In the genomic region with DNA sequence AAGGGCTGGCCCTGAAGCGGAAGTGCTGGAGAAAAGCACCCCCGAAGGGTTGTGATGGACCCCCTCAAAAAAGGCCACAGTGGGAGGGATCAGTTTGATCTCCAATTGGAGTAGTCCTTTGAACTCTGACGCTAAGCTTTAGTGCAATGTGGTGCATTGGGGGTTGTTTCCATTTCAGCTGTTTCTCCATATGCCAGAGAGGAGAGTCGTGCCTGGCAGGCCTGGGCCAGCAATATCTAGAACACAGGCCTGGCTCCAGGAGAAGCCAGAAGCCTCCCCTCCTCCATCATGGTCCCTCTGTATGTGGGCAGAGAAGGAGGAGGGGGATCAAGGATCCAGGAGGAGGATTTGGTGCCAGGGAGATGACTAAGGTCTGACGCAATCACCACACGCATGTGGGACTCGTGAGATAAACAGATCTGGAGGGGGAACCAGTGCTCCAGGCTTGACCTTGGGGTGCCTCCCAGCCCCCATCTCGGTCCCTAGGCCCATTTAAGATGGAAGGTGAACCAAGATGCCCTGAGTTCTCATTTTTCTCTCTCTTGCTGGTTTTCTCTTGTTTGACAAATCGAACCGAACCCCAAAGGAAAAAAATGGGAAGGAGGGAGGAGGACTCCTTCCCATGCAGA, we compare ENCODE assay signal across 1 cellular context.
A peak's percentile ranks its signal among the peaks of the same experiment; 100 is the strongest.
TF ChIP-seq lines count a peak whose summit lies in the region.

No MANE protein-coding gene starts in this region.

TF ChIP-seq in K562, 482 proteins besides CTCF, POLR2A, EP300 and RAD21 (continued from another document and continues in another):
- TF ChIP-seq OTX1 (CRISPR knock-in tag; IDR thresholded peaks at IDR 0.05) (0 out of 2 replicates have a peak, but pooled peaks have one; percentile 16), C11orf30 (IDR thresholded peaks at IDR 0.05; ENCODE audit: low read depth) (no peak; the same call in 1 of the 2 replicates), TOE1 (IDR thresholded peaks at IDR 0.05; ENCODE audit: borderline replicate concordance) (peak; percentile 58; the same call in 1 of the 2 replicates), TOE1 (CRISPR knock-in tag; IDR thresholded peaks at IDR 0.05; ENCODE audit: borderline replicate concordance, low read depth) (no peak), RB1 (IDR thresholded peaks at IDR 0.05; ENCODE audit: low read depth) (no peak), GABPB1 (CRISPR knock-in tag; IDR thresholded peaks at IDR 0.05) (no peak), CCAR2 (IDR thresholded peaks at IDR 0.05; ENCODE audit: low read depth, low read length) (no peak), ZNF75A (CRISPR knock-in tag; IDR thresholded peaks at IDR 0.05) (peak; percentile 63; the same call in 1 of the 2 replicates), HDGF (IDR thresholded peaks at IDR 0.05) (no peak), MTA3 (IDR thresholded peaks at IDR 0.05; ENCODE audit: borderline replicate concordance) (peak; percentile 72), LARP7 (IDR thresholded peaks at IDR 0.05) (no peak), DPF2 (IDR thresholded peaks at IDR 0.05) (peak; percentile 87), DIDO1 (tag; IDR thresholded peaks at IDR 0.05; ENCODE audit: low read depth) (peak; percentile 64), KDM1A (IDR thresholded peaks at IDR 0.05) (peak; percentile 40 to 54; a peak in 1 of 4 replicates), ZNF197 (CRISPR knock-in tag; IDR thresholded peaks at IDR 0.05; ENCODE audit: low read depth) (peak; percentile 79), MTA2 (IDR thresholded peaks at IDR 0.05; ENCODE audit: low read depth) (peak; percentile 47), PCBP2 (IDR thresholded peaks at IDR 0.05; ENCODE audit: low read depth, low read length, poor library complexity, severe bottlenecking) (no peak), ZNF316 (IDR thresholded peaks at IDR 0.05) (no peak), MCM2 (IDR thresholded peaks at IDR 0.05; ENCODE audit: low read depth) (peak; percentile 50; the same call in 1 of the 2 replicates), HEY1 (CRISPR knock-in tag; IDR thresholded peaks at IDR 0.05; ENCODE audit: borderline replicate concordance) (no peak), KDM2B (CRISPR knock-in tag; IDR thresholded peaks at IDR 0.05) (no peak), SMAD3 (CRISPR knock-in tag; conservative IDR thresholded peaks at IDR 0.05) (peak; percentile 7; the same call in 1 of the 2 replicates), HDAC6 (IDR thresholded peaks at IDR 0.05; ENCODE audit: low read depth, low read length) (no peak), SP2 (IDR thresholded peaks at IDR 0.05; ENCODE audit: extremely low read depth, low read depth, low read length, poor library complexity, severe bottlenecking) (no peak), WHSC1 (IDR thresholded peaks at IDR 0.05; ENCODE audit: low read length) (no peak), SRSF9 (IDR thresholded peaks at IDR 0.05; ENCODE audit: borderline replicate concordance, low read depth, low read length) (no peak), CBX2 (IDR thresholded peaks at IDR 0.05; ENCODE audit: insufficient read depth, low read length, poor library complexity, severe bottlenecking) (no peak), CHCHD3 (CRISPR knock-in tag; IDR thresholded peaks at IDR 0.05) (no peak), XRCC3 (IDR thresholded peaks at IDR 0.05) (no peak), ZNF584 (CRISPR knock-in tag; IDR thresholded peaks at IDR 0.05; ENCODE audit: low read depth) (peak; percentile 86), RCOR1 (IDR thresholded peaks at IDR 0.05; ENCODE audit: borderline replicate concordance in 1 of 2, low read depth in 2 of 2, low read length in 2 of 2) (peak; percentile 57 to 83; a peak in 3 of 4 replicates), CCNT2 (IDR thresholded peaks at IDR 0.05; ENCODE audit: borderline replicate concordance, extremely low read depth, insufficient read length, low read depth, low read length) (peak; percentile 20), PML (IDR thresholded peaks at IDR 0.05; ENCODE audit: low read length) (no peak; the same call in 1 of the 2 replicates), TAL1 (IDR thresholded peaks at IDR 0.05) (peak; percentile 65), EHMT2 (IDR thresholded peaks at IDR 0.05) (no peak), POLR2G (IDR thresholded peaks at IDR 0.05; ENCODE audit: low read depth, low read length) (no peak)
- TF ChIP-seq, protein P1, sequence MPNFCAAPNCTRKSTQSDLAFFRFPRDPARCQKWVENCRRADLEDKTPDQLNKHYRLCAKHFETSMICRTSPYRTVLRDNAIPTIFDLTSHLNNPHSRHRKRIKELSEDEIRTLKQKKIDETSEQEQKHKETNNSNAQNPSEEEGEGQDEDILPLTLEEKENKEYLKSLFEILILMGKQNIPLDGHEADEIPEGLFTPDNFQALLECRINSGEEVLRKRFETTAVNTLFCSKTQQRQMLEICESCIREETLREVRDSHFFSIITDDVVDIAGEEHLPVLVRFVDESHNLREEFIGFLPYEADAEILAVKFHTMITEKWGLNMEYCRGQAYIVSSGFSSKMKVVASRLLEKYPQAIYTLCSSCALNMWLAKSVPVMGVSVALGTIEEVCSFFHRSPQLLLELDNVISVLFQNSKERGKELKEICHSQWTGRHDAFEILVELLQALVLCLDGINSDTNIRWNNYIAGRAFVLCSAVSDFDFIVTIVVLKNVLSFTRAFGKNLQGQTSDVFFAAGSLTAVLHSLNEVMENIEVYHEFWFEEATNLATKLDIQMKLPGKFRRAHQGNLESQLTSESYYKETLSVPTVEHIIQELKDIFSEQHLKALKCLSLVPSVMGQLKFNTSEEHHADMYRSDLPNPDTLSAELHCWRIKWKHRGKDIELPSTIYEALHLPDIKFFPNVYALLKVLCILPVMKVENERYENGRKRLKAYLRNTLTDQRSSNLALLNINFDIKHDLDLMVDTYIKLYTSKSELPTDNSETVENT (CRISPR knock-in tag; IDR thresholded peaks at IDR 0.05): no peak
- TF ChIP-seq, protein P2, sequence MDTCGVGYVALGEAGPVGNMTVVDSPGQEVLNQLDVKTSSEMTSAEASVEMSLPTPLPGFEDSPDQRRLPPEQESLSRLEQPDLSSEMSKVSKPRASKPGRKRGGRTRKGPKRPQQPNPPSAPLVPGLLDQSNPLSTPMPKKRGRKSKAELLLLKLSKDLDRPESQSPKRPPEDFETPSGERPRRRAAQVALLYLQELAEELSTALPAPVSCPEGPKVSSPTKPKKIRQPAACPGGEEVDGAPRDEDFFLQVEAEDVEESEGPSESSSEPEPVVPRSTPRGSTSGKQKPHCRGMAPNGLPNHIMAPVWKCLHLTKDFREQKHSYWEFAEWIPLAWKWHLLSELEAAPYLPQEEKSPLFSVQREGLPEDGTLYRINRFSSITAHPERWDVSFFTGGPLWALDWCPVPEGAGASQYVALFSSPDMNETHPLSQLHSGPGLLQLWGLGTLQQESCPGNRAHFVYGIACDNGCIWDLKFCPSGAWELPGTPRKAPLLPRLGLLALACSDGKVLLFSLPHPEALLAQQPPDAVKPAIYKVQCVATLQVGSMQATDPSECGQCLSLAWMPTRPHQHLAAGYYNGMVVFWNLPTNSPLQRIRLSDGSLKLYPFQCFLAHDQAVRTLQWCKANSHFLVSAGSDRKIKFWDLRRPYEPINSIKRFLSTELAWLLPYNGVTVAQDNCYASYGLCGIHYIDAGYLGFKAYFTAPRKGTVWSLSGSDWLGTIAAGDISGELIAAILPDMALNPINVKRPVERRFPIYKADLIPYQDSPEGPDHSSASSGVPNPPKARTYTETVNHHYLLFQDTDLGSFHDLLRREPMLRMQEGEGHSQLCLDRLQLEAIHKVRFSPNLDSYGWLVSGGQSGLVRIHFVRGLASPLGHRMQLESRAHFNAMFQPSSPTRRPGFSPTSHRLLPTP (IDR thresholded peaks at IDR 0.05; ENCODE audit: borderline replicate concordance, extremely low read depth, insufficient read length): no peak
- TF ChIP-seq, protein P3, sequence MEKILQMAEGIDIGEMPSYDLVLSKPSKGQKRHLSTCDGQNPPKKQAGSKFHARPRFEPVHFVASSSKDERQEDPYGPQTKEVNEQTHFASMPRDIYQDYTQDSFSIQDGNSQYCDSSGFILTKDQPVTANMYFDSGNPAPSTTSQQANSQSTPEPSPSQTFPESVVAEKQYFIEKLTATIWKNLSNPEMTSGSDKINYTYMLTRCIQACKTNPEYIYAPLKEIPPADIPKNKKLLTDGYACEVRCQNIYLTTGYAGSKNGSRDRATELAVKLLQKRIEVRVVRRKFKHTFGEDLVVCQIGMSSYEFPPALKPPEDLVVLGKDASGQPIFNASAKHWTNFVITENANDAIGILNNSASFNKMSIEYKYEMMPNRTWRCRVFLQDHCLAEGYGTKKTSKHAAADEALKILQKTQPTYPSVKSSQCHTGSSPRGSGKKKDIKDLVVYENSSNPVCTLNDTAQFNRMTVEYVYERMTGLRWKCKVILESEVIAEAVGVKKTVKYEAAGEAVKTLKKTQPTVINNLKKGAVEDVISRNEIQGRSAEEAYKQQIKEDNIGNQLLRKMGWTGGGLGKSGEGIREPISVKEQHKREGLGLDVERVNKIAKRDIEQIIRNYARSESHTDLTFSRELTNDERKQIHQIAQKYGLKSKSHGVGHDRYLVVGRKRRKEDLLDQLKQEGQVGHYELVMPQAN (IDR thresholded peaks at IDR 0.05; ENCODE audit: borderline replicate concordance): no peak
- TF ChIP-seq, protein P4, sequence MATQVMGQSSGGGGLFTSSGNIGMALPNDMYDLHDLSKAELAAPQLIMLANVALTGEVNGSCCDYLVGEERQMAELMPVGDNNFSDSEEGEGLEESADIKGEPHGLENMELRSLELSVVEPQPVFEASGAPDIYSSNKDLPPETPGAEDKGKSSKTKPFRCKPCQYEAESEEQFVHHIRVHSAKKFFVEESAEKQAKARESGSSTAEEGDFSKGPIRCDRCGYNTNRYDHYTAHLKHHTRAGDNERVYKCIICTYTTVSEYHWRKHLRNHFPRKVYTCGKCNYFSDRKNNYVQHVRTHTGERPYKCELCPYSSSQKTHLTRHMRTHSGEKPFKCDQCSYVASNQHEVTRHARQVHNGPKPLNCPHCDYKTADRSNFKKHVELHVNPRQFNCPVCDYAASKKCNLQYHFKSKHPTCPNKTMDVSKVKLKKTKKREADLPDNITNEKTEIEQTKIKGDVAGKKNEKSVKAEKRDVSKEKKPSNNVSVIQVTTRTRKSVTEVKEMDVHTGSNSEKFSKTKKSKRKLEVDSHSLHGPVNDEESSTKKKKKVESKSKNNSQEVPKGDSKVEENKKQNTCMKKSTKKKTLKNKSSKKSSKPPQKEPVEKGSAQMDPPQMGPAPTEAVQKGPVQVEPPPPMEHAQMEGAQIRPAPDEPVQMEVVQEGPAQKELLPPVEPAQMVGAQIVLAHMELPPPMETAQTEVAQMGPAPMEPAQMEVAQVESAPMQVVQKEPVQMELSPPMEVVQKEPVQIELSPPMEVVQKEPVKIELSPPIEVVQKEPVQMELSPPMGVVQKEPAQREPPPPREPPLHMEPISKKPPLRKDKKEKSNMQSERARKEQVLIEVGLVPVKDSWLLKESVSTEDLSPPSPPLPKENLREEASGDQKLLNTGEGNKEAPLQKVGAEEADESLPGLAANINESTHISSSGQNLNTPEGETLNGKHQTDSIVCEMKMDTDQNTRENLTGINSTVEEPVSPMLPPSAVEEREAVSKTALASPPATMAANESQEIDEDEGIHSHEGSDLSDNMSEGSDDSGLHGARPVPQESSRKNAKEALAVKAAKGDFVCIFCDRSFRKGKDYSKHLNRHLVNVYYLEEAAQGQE (CRISPR knock-in tag; IDR thresholded peaks at IDR 0.05; ENCODE audit: low read depth): peak; percentile 66
- TF ChIP-seq, protein P5, sequence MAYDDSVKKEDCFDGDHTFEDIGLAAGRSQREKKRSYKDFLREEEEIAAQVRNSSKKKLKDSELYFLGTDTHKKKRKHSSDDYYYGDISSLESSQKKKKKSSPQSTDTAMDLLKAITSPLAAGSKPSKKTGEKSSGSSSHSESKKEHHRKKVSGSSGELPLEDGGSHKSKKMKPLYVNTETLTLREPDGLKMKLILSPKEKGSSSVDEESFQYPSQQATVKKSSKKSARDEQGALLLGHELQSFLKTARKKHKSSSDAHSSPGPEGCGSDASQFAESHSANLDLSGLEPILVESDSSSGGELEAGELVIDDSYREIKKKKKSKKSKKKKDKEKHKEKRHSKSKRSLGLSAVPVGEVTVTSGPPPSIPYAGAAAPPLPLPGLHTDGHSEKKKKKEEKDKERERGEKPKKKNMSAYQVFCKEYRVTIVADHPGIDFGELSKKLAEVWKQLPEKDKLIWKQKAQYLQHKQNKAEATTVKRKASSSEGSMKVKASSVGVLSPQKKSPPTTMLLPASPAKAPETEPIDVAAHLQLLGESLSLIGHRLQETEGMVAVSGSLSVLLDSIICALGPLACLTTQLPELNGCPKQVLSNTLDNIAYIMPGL (CRISPR knock-in tag; IDR thresholded peaks at IDR 0.05): no peak
